In genomic region chr9:16134351-16134750, GRCh38 we compare ENCODE assay signal across 16 cellular contexts.
"Had no signal": no experiment of that assay in that cellular context is flagged by ENCODE, and none has a peak within 500 bp of the region (broad histone marks: within the 10 kb centered on the region; RNA-seq: fewer than 3 reads in every experiment).

No MANE protein-coding gene starts in this region.

- H3K27me3 Mint-ChIP-seq: effector memory CD8-positive, alpha-beta T cell had no signal

- H3K4me3 Mint-ChIP-seq: activated T-helper 1 cell treated with anti-CD3 and anti-CD28 coated beads, Interleukin-12 subunit alpha, Interleukin-12 subunit beta, Interleukin-2, Interleukin-4 antibody, amounts not matched to agents 30 ng/mL and 10 ng/mL and 1 ng/mL, durations not matched to agents 14 hours and 24 hours and 36 hours; effector memory CD8-positive, alpha-beta T cell; memory B cell; naive B cell; neural crest cell had no signal

- H3K4me1 Mint-ChIP-seq: memory B cell, naive B cell had no signal

- H3K9me3 ChIP-seq: left ventricle myocardium inferior, mucosa of descending colon, prostate gland, right atrium auricular region, transverse colon had no signal

- H3K4me1 ChIP-seq: prostate gland had no signal

- H3K36me3 ChIP-seq: left ventricle myocardium inferior, prostate gland, right atrium auricular region, transverse colon, WERI-Rb-1 had no signal

- ATAC-seq: effector memory CD8-positive, alpha-beta T cell had no signal

- H3K27me3 ChIP-seq: right atrium auricular region, transverse colon had no signal

- DNase-seq: activated CD4-positive, alpha-beta T cell treated with anti-CD3 and anti-CD28 coated beads for 1 hour; activated gamma-delta T cell treated with Interleukin-2 at 50 U/mL for 16 hours; activated T-cell treated with anti-CD3 and anti-CD28 coated beads for 4 hours; effector memory CD8-positive, alpha-beta T cell; naive B cell; stimulated activated naive CD4-positive, alpha-beta T cell treated with Interleukin-2 at 50 U/mL for 16 hours had no signal

- H3K27ac ChIP-seq: left ventricle myocardium inferior, prostate gland, right atrium auricular region, WERI-Rb-1 had no signal

- H3K9me3 Mint-ChIP-seq: activated naive CD4-positive, alpha-beta T cell treated with anti-CD3 and anti-CD28 coated beads, Interleukin-2, amount 50 U/mL, for 72 hours; activated T-helper 1 cell treated with anti-CD3 and anti-CD28 coated beads, Interleukin-12 subunit alpha, Interleukin-12 subunit beta, Interleukin-2, Interleukin-4 antibody, amounts not matched to agents 30 ng/mL and 10 ng/mL and 1 ng/mL, durations not matched to agents 14 hours and 24 hours and 36 hours had no signal

- H3K36me3 Mint-ChIP-seq: activated naive CD4-positive, alpha-beta T cell treated with anti-CD3 and anti-CD28 coated beads, Interleukin-2, amount 50 U/mL, for 72 hours; memory B cell; naive B cell had no signal

- H3K27ac Mint-ChIP-seq: activated naive CD4-positive, alpha-beta T cell treated with anti-CD3 and anti-CD28 coated beads, Interleukin-2, amount 50 U/mL, for 72 hours; activated T-helper 1 cell treated with anti-CD3 and anti-CD28 coated beads, Interleukin-12 subunit alpha, Interleukin-12 subunit beta, Interleukin-2, Interleukin-4 antibody, amounts not matched to agents 30 ng/mL and 10 ng/mL and 1 ng/mL, durations not matched to agents 14 hours and 24 hours and 36 hours; effector memory CD8-positive, alpha-beta T cell; memory B cell; naive B cell had no signal

- H3K4me3 ChIP-seq: left ventricle myocardium inferior, mucosa of descending colon, prostate gland, right atrium auricular region, transverse colon had no signal
